In the genomic region with DNA sequence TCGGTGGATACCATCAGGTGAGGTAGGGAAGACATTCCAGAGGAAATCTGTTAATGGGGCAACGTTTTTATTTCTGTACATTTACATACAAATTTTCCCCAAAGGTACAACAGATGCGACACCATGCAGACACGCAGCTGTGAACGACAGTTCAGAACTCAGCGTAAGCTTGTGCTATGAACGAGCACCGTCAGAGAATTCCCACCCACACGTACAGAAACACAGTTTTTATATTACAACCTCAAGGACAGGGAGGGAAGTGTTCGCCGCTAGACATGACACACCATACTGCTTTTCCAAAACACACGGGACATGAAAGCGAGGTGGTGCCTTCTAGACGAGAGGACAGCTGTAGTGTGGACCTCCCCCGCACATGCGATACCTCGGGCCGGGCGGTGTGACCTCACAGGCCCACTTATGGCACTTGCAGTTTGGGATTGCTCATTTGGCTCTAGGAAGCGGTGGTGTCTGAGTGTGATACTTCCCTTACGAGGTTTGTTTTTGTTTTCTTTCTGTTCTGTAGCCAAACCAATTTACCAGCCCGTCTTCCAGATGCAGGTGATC, we compare ENCODE assay signal across 24 cellular contexts. TPM values are rescaled to one million over a fixed set of nuclear protein-coding genes. Genes with fewer than 3 reads are reported as not detected.
DNase-seq lines count a peak whose midpoint lies in the region; ATAC-seq and TF ChIP-seq lines count a peak whose summit lies in the region.
"Had no signal": no experiment of that assay in that cellular context is flagged by ENCODE, and none has a peak within 500 bp of the region (broad histone marks: within the 10 kb centered on the region; RNA-seq: fewer than 3 reads in every experiment).

No MANE protein-coding gene starts in this region.

- CTCF ChIA-PET in CD4-positive, alpha-beta memory T cell (lab: Charles Lee; ENCODE audit: partially characterized antibody), result interaction anchor here (0.8 kb wide), 1 partner anchor 11 kb away, joined by 4 read pairs; no protein-coding TSS in a partner anchor

- no peaks in the 10 kb centered on the region for H3K9me3 Mint-ChIP-seq in activated T-cell treated with anti-CD3 and anti-CD28 coated beads, Interleukin-2, amount 50 U/mL, for 24 hours
- no peaks in the 10 kb centered on the region for H3K9me3 Mint-ChIP-seq in CD4-positive, alpha-beta memory T cell
- H3K9me3 Mint-ChIP-seq in glutamatergic neuron (ENCODE audit: unreplicated experiment), result peaks cover 7% of the 10 kb centered on the region
- H3K9me3 Mint-ChIP-seq: activated CD8-positive, alpha-beta T cell treated with anti-CD3 and anti-CD28 coated beads for 36 hours; activated naive CD8-positive, alpha-beta T cell treated with anti-CD3 and anti-CD28 coated beads, Interleukin-2, amount 50 U/mL, for 24 hours; central memory CD8-positive, alpha-beta T cell; mesothelial cell of epicardium; naive B cell; T-helper 2 cell treated with Interferon-gamma antibody and Interleukin-4, amounts not matched to agents 5 μg/mL and 100 μg/mL, for 36 hours had no signal

- no peak overlapping the region for H3K4me3 ChIP-seq in CD4-positive, alpha-beta memory T cell (ENCODE audit: low read length in 2 of 2)
- H3K4me3 ChIP-seq: smooth muscle cell, stomach, tibial artery had no signal

- peaks cover 44% of the 10 kb centered on the region for H3K4me1 Mint-ChIP-seq in activated T-cell treated with anti-CD3 and anti-CD28 coated beads, Interleukin-2, amount 50 U/mL, for 24 hours (ENCODE audit: low read depth)
- H3K4me1 Mint-ChIP-seq in CD4-positive, alpha-beta memory T cell, result peaks cover 24 to 61% (median 36%) of the 10 kb centered on the region in 4 donors
- H3K4me1 Mint-ChIP-seq in T-helper 17 cell (peaks cover 38% of the 10 kb centered on the region), glutamatergic neuron (ENCODE audit: low read depth, unreplicated experiment) (peaks cover 17% of the 10 kb centered on the region)
- H3K4me1 Mint-ChIP-seq: mesothelial cell of epicardium had no signal

- no peak for ATAC-seq in T-helper 17 cell
- no peak for ATAC-seq in GM21717 (IDR thresholded peaks at IDR 0.05; ENCODE audit: unreplicated experiment)
- ATAC-seq: activated CD8-positive, alpha-beta T cell treated with anti-CD3 and anti-CD28 coated beads for 36 hours; activated naive CD8-positive, alpha-beta T cell treated with anti-CD3 and anti-CD28 coated beads, Interleukin-2, amount 50 U/mL, for 24 hours; SK-N-SH treated with all-trans-retinoic acid at 6 μM for 48 hours had no signal

- intact Hi-C loops in CD4-positive, alpha-beta memory T cell (cut with micrococcal nuclease), result no loop called here

- no peak for DNase-seq in activated T-cell treated with anti-CD3 and anti-CD28 coated beads, Interleukin-2, amount 50 U/mL, for 24 hours
- DNase-seq in activated T-cell treated with anti-CD3 and anti-CD28 coated beads for 4 hours (no peak), T-helper 17 cell (no peak), glutamatergic neuron (no peak), NCI-H1105 (lab: John Stamatoyannopoulos, UW) (no peak), SW480 (ENCODE audit: low spot score) (no peak)
- DNase-seq in CD4-positive, alpha-beta memory T cell, result peak in 3 of 5 donors; percentile 10 to 49 (median 27)
- DNase-seq: activated CD8-positive, alpha-beta T cell treated with anti-CD3 and anti-CD28 coated beads for 36 hours; activated effector memory CD4-positive, alpha-beta T cell treated with anti-CD3 and anti-CD28 coated beads, Interleukin-2, amount 50 U/mL, for 16 hours; activated naive CD8-positive, alpha-beta T cell treated with anti-CD3 and anti-CD28 coated beads, Interleukin-2, amount 50 U/mL, for 24 hours; naive B cell; NCI-H1048; NCI-H187; NCI-H524 treated with DMSO at 0.1 percent for 48 hours; retina; tibial artery had no signal

- H3K36me3 Mint-ChIP-seq in activated T-cell treated with anti-CD3 and anti-CD28 coated beads, Interleukin-2, amount 50 U/mL, for 24 hours (ENCODE audit: low read depth), result peaks cover 83% of the 10 kb centered on the region
- peaks cover 27 to 68% of the 10 kb centered on the region in 2 donors for H3K36me3 Mint-ChIP-seq in CD4-positive, alpha-beta memory T cell
- peaks cover 2% of the 10 kb centered on the region for H3K36me3 Mint-ChIP-seq in T-helper 17 cell (ENCODE audit: low read depth)
- peaks cover 8% of the 10 kb centered on the region for H3K36me3 Mint-ChIP-seq in glutamatergic neuron (ENCODE audit: unreplicated experiment)

- TF ChIP-seq CTCF in glutamatergic neuron (IDR thresholded peaks at IDR 0.05; ENCODE audit: partially characterized antibody, unreplicated experiment), result no peak

- POLR2A ChIA-PET in CD4-positive, alpha-beta memory T cell (lab: Charles Lee; ENCODE audit: partially characterized antibody), result no interaction called here

- no peak overlapping the region for H3K4me3 Mint-ChIP-seq in activated T-cell treated with anti-CD3 and anti-CD28 coated beads, Interleukin-2, amount 50 U/mL, for 24 hours
- peak overlapping the region in 2 of 8 donors; percentile 34 to 40 for H3K4me3 Mint-ChIP-seq in CD4-positive, alpha-beta memory T cell
- H3K4me3 Mint-ChIP-seq in T-helper 17 cell (no peak overlapping the region), glutamatergic neuron (ENCODE audit: unreplicated experiment) (no peak overlapping the region)
- H3K4me3 Mint-ChIP-seq: activated CD8-positive, alpha-beta T cell treated with anti-CD3 and anti-CD28 coated beads for 36 hours; activated naive CD8-positive, alpha-beta T cell treated with anti-CD3 and anti-CD28 coated beads, Interleukin-2, amount 50 U/mL, for 24 hours; B cell; central memory CD8-positive, alpha-beta T cell; mesothelial cell of epicardium; naive B cell; T-helper 2 cell treated with Interferon-gamma antibody and Interleukin-4, amounts not matched to agents 5 μg/mL and 100 μg/mL, for 36 hours had no signal

- peak overlapping the region; percentile 11 for H3K27ac Mint-ChIP-seq in activated T-cell treated with anti-CD3 and anti-CD28 coated beads, Interleukin-2, amount 50 U/mL, for 24 hours
- peak overlapping the region in 5 of 7 donors; percentile 33 to 89 (median 77) for H3K27ac Mint-ChIP-seq in CD4-positive, alpha-beta memory T cell
- peak overlapping the region; percentile 32 for H3K27ac Mint-ChIP-seq in T-helper 17 cell
- H3K27ac Mint-ChIP-seq in glutamatergic neuron (ENCODE audit: unreplicated experiment), result peak overlapping the region; percentile 52
- H3K27ac Mint-ChIP-seq: activated CD8-positive, alpha-beta T cell treated with anti-CD3 and anti-CD28 coated beads for 36 hours; activated naive CD8-positive, alpha-beta T cell treated with anti-CD3 and anti-CD28 coated beads, Interleukin-2, amount 50 U/mL, for 24 hours; B cell; mesothelial cell of epicardium; T-helper 2 cell treated with Interferon-gamma antibody and Interleukin-4, amounts not matched to agents 5 μg/mL and 100 μg/mL, for 36 hours had no signal

- H3K27ac ChIP-seq in CD4-positive, alpha-beta memory T cell (ENCODE audit: low read depth, low read length), result no peak overlapping the region
- H3K27ac ChIP-seq: stomach, tibial artery had no signal

- H3K4me1 ChIP-seq in CD4-positive, alpha-beta memory T cell (ENCODE audit: insufficient read depth, low read length), result no peaks in the 10 kb centered on the region
- H3K4me1 ChIP-seq: tibial artery had no signal

- no peaks in the 10 kb centered on the region for H3K9me3 ChIP-seq in CD4-positive, alpha-beta memory T cell (ENCODE audit: control insufficient read depth in 1 of 2, low read length in 2 of 2)
- no peaks in the 10 kb centered on the region for H3K9me3 ChIP-seq in T-helper 17 cell (ENCODE audit: control insufficient read depth, low read length, poor library complexity, severe bottlenecking)
- H3K9me3 ChIP-seq: stomach, tibial artery had no signal

- no peaks in the 10 kb centered on the region for H3K27me3 ChIP-seq in CD4-positive, alpha-beta memory T cell (ENCODE audit: insufficient read depth, low read length)
- H3K27me3 ChIP-seq: stomach, tibial artery had no signal

- H3K36me3 ChIP-seq in CD4-positive, alpha-beta memory T cell (ENCODE audit: insufficient read depth, low read length), result peaks cover 36% of the 10 kb centered on the region

- H3K27me3 Mint-ChIP-seq in activated T-cell treated with anti-CD3 and anti-CD28 coated beads, Interleukin-2, amount 50 U/mL, for 24 hours, result no peaks in the 10 kb centered on the region
- no peaks in the 10 kb centered on the region for H3K27me3 Mint-ChIP-seq in CD4-positive, alpha-beta memory T cell
- H3K27me3 Mint-ChIP-seq in T-helper 17 cell, result no peaks in the 10 kb centered on the region
- H3K27me3 Mint-ChIP-seq in glutamatergic neuron (ENCODE audit: unreplicated experiment), result peaks cover 2% of the 10 kb centered on the region
- H3K27me3 Mint-ChIP-seq: activated CD8-positive, alpha-beta T cell treated with anti-CD3 and anti-CD28 coated beads for 36 hours; activated naive CD8-positive, alpha-beta T cell treated with anti-CD3 and anti-CD28 coated beads, Interleukin-2, amount 50 U/mL, for 24 hours; B cell; central memory CD8-positive, alpha-beta T cell; naive B cell had no signal

RNA-seq across cellular contexts. Expression of a gene that starts 10.7 kb away (rescaled TPM):
- 10 to 100 TPM; 41.0 to 41.6 TPM for total RNA-seq in CD4-positive, alpha-beta memory T cell
- polyA plus RNA-seq in CD4-positive, alpha-beta memory T cell, result 10 to 100 TPM; 52.5 to 63.0 TPM
- total RNA-seq in T-helper 17 cell (10 to 100 TPM; 11.9 to 15.6 TPM), glutamatergic neuron (ENCODE audit: unreplicated experiment) (37.2 TPM)

RNA-seq across cellular contexts. Expression of a gene that starts 42.0 kb away (rescaled TPM):
- not detected for total RNA-seq in CD4-positive, alpha-beta memory T cell
- polyA plus RNA-seq in CD4-positive, alpha-beta memory T cell, result under 1 TPM; 0.22 to 0.32 TPM
- total RNA-seq in T-helper 17 cell, result under 1 TPM; 0.75 to 0.76 TPM
- total RNA-seq in glutamatergic neuron (ENCODE audit: unreplicated experiment), result 1,777 TPM
- total RNA-seq: B cell had no signal

Comparison
In these comparisons a context has a peak if more than half of its experiments do, and no peak if none do; other contexts are left out.
1. DNase-seq: peak in CD4-positive, alpha-beta memory T cell (3 of 5); none in activated T-cell treated with anti-CD3 and anti-CD28 coated beads, Interleukin-2, amount 50 U/mL, for 24 hours (single experiment), activated T-cell treated with anti-CD3 and anti-CD28 coated beads for 4 hours (single experiment), T-helper 17 cell (0 of 3), glutamatergic neuron (single experiment), NCI-H1105 (single experiment) and SW480 (single experiment).
2. H3K27ac Mint-ChIP-seq: peak in every context shown above with its lines; median percentile 77 in CD4-positive, alpha-beta memory T cell; 52 in glutamatergic neuron; 32 in T-helper 17 cell; 11 in activated T-cell treated with anti-CD3 and anti-CD28 coated beads, Interleukin-2, amount 50 U/mL, for 24 hours.
3. RNA of a gene that starts 42.0 kb away (total RNA-seq): 1,777 TPM in glutamatergic neuron (single experiment); 0.75 to 0.76 TPM in T-helper 17 cell and not detected in CD4-positive, alpha-beta memory T cell; every median in the first group is over 1,000 times any median in the second.